1 cellular context compared by ENCODE assay signal in the genomic region with DNA sequence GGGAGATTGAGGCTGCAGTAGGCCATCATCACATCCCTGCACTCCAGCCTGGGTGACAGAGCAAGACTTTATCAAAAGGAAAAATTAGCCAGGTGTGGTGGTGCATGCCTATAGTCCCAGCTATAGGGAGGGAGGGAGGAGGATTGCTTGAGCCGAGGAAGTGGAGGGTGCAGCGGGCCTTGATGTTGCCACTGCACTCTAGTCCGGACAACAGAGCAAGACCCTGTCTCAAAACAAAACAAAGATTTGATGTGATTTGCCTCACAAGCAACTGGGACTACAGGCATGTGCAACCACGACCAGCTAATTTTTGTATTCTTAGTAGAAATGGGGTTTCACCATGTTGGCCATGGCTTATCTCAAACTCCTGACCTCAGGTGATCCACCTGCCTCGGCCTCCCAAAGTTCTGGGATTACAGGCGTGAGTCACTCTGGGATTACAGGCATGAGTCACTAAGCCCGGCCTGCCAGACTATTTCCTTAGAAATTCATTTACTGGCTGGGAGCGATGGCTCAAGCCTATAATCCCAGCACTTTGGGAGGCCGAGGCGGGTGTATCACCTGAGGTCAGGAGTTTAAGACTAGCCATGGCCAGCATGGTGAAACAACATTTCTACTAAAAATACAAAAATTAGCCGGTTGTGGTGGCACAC.
TF ChIP-seq lines count a peak whose summit lies in the region.

No MANE protein-coding gene starts in this region.

TF ChIP-seq in HepG2, 621 proteins besides CTCF, POLR2A, EP300 and RAD21:
- TF ChIP-seq ZUFSP (CRISPR knock-in tag; IDR thresholded peaks at IDR 0.05; ENCODE audit: borderline replicate concordance), result no peak
- no peak for TF ChIP-seq ZNF589 (CRISPR knock-in tag; conservative IDR thresholded peaks at IDR 0.05)
- no peak for TF ChIP-seq ZBTB3 (CRISPR knock-in tag; IDR thresholded peaks at IDR 0.05; ENCODE audit: borderline replicate concordance, low read depth)
- no peak for TF ChIP-seq ZNF839 (CRISPR knock-in tag; IDR thresholded peaks at IDR 0.05; ENCODE audit: borderline replicate concordance)
- TF ChIP-seq ZNF124 (CRISPR knock-in tag; IDR thresholded peaks at IDR 0.05), result no peak
- TF ChIP-seq KDM4B (CRISPR knock-in tag; IDR thresholded peaks at IDR 0.05), result no peak
- TF ChIP-seq, protein P1, sequence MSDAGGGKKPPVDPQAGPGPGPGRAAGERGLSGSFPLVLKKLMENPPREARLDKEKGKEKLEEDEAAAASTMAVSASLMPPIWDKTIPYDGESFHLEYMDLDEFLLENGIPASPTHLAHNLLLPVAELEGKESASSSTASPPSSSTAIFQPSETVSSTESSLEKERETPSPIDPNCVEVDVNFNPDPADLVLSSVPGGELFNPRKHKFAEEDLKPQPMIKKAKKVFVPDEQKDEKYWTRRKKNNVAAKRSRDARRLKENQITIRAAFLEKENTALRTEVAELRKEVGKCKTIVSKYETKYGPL (CRISPR knock-in tag; IDR thresholded peaks at IDR 0.05), result no peak
- no peak for TF ChIP-seq SRF (IDR thresholded peaks at IDR 0.05; ENCODE audit: low read depth, low read length)
- TF ChIP-seq NCOR1 (IDR thresholded peaks at IDR 0.05; ENCODE audit: borderline replicate concordance, low read length), result no peak
- no peak for TF ChIP-seq REXO4 (CRISPR knock-in tag; IDR thresholded peaks at IDR 0.05; ENCODE audit: borderline replicate concordance)
- no peak for TF ChIP-seq ZNF629 (CRISPR knock-in tag; conservative IDR thresholded peaks at IDR 0.05)
